In the genomic region with DNA sequence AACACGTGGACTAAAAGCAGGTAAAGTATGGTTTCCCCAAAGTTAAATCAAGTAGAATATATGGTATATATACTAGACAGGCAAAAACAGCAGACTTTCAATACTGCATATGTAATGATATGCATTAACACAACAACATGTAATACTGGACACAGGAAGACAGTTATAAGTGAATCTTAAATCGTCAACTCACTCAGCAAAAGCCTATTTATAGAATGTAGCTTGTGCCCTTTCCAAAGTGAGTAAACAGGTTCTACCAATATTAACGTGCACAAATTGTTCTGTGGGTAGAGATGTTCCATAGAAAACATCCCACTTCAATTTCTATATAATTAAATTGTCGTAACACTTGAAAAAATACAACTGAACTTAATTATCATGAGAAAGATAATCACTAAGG, we compare ENCODE assay signal across 22 cellular contexts.
"Had no signal": no experiment of that assay in that cellular context is flagged by ENCODE, and none has a peak within 500 bp of the region (broad histone marks: within the 10 kb centered on the region; RNA-seq: fewer than 3 reads in every experiment).

No MANE protein-coding gene starts in this region.

- H3K4me1 Mint-ChIP-seq: endodermal cell; stimulated activated memory B cell treated with anti-CD40 and anti-IgM and Interleukin-4, amounts not matched to agents 10 μg/mL and 1 μg/mL and 100 μg/mL, for 72 hours had no signal

- H3K27me3 ChIP-seq: foreskin keratinocyte, neutrophil, spleen, testis, tibial nerve, upper lobe of right lung had no signal

- H3K4me3 ChIP-seq: coronary artery, mucosa of descending colon, spleen, testis, tibial nerve, upper lobe of right lung had no signal

- ATAC-seq: foreskin keratinocyte; left colon; mucosa of descending colon; naive thymus-derived CD8-positive, alpha-beta T cell; sciatic nerve; stimulated activated memory B cell treated with anti-CD40 and anti-IgM and Interleukin-4, amounts not matched to agents 10 μg/mL and 1 μg/mL and 100 μg/mL, for 72 hours; upper lobe of right lung had no signal

- H3K27ac ChIP-seq: coronary artery, foreskin keratinocyte, neutrophil, spleen, testis, tibial nerve, upper lobe of right lung had no signal

- DNase-seq: effector CD4-positive, alpha-beta T cell; endodermal cell; erythroblast; foreskin keratinocyte; head of caudate nucleus; hippocampal formation; left colon; mammary epithelial cell; mucosa of descending colon; naive thymus-derived CD8-positive, alpha-beta T cell; spleen; stimulated activated CD4-positive, alpha-beta T cell treated with anti-CD3 and anti-CD28 coated beads, Interleukin-15, amount 100 ng/mL, for 24 hours; stimulated activated CD4-positive, alpha-beta T cell treated with anti-CD3 and anti-CD28 coated beads, Interleukin-1b, Interleukin-23, amount 100 ng/mL, for 48 hours; stimulated activated CD4-positive, alpha-beta T cell treated with anti-CD3 and anti-CD28 coated beads, Interleukin-4, amount 100 ng/mL, for 24 hours; testis; upper lobe of right lung had no signal

- H3K4me1 ChIP-seq: testis, tibial nerve, upper lobe of right lung had no signal

- H3K4me3 Mint-ChIP-seq: endodermal cell; stimulated activated memory B cell treated with anti-CD40 and anti-IgM and Interleukin-4, amounts not matched to agents 10 μg/mL and 1 μg/mL and 100 μg/mL, for 72 hours; stimulated activated naive CD8-positive, alpha-beta T cell treated with anti-CD3 and anti-CD28 coated beads, Interleukin-15, Interleukin-2, amounts not matched to agents 100 ng/mL and 50 ng/mL, for 24 hours had no signal

- H3K27ac Mint-ChIP-seq: endodermal cell; naive thymus-derived CD8-positive, alpha-beta T cell; stimulated activated memory B cell treated with anti-CD40 and anti-IgM and Interleukin-4, amounts not matched to agents 10 μg/mL and 1 μg/mL and 100 μg/mL, for 72 hours; stimulated activated naive CD8-positive, alpha-beta T cell treated with anti-CD3 and anti-CD28 coated beads, Interleukin-15, Interleukin-2, amounts not matched to agents 100 ng/mL and 50 ng/mL, for 24 hours had no signal

- H3K27me3 Mint-ChIP-seq: naive thymus-derived CD8-positive, alpha-beta T cell; stimulated activated memory B cell treated with anti-CD40 and anti-IgM and Interleukin-4, amounts not matched to agents 10 μg/mL and 1 μg/mL and 100 μg/mL, for 72 hours; stimulated activated naive CD8-positive, alpha-beta T cell treated with anti-CD3 and anti-CD28 coated beads, Interleukin-15, Interleukin-2, amounts not matched to agents 100 ng/mL and 50 ng/mL, for 24 hours had no signal

- H3K36me3 ChIP-seq: neutrophil, spleen, tibial nerve, upper lobe of right lung had no signal

- H3K9me3 ChIP-seq: mucosa of descending colon, neutrophil, spleen, testis, upper lobe of right lung had no signal
